1 cellular context compared by ENCODE assay signal in genomic region chr14:54565236-54566151, GRCh38.
TF ChIP-seq lines count a peak whose summit lies in the region.

No MANE protein-coding gene starts in this region.

TF ChIP-seq in WTC11, 78 proteins besides CTCF, POLR2A, EP300 and RAD21 (continued from another document and continues in another):
- TF ChIP-seq E2F4 (CRISPR knock-in tag; IDR thresholded peaks at IDR 0.05; ENCODE audit: borderline replicate concordance, low read depth): no peak
- no peak for TF ChIP-seq NFATC4 (CRISPR knock-in tag; IDR thresholded peaks at IDR 0.05)
- TF ChIP-seq GTF2I (CRISPR knock-in tag; conservative IDR thresholded peaks at IDR 0.05): no peak
- TF ChIP-seq, protein P1, sequence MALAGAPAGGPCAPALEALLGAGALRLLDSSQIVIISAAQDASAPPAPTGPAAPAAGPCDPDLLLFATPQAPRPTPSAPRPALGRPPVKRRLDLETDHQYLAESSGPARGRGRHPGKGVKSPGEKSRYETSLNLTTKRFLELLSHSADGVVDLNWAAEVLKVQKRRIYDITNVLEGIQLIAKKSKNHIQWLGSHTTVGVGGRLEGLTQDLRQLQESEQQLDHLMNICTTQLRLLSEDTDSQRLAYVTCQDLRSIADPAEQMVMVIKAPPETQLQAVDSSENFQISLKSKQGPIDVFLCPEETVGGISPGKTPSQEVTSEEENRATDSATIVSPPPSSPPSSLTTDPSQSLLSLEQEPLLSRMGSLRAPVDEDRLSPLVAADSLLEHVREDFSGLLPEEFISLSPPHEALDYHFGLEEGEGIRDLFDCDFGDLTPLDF (CRISPR knock-in tag; IDR thresholded peaks at IDR 0.05): no peak
- peak; percentile 43; the same call in 1 of the 2 replicates for TF ChIP-seq ETV6 (CRISPR knock-in tag; IDR thresholded peaks at IDR 0.05)
- TF ChIP-seq ZNF263 (CRISPR knock-in tag; IDR thresholded peaks at IDR 0.05; ENCODE audit: low read depth): no peak
- no peak for TF ChIP-seq ATF1 (CRISPR knock-in tag; IDR thresholded peaks at IDR 0.05)
- no peak for TF ChIP-seq ZNF416 (CRISPR knock-in tag; IDR thresholded peaks at IDR 0.05)
- no peak for TF ChIP-seq MLX (CRISPR knock-in tag; IDR thresholded peaks at IDR 0.05)
- no peak for TF ChIP-seq FOXJ3 (CRISPR knock-in tag; IDR thresholded peaks at IDR 0.05; ENCODE audit: borderline replicate concordance)
- TF ChIP-seq SP1 (CRISPR knock-in tag; conservative IDR thresholded peaks at IDR 0.05): peak; percentile 38; the same call in 1 of the 2 replicates
- TF ChIP-seq FOXP4 (CRISPR knock-in tag; IDR thresholded peaks at IDR 0.05): no peak
- TF ChIP-seq TP53 (CRISPR knock-in tag; IDR thresholded peaks at IDR 0.05): 0 out of 2 replicates have a peak, but pooled peaks have one; percentile 52
- no peak; the same call in 1 of the 2 replicates for TF ChIP-seq ZNF219 (CRISPR knock-in tag; IDR thresholded peaks at IDR 0.05; ENCODE audit: borderline replicate concordance)
- TF ChIP-seq, protein P2, sequence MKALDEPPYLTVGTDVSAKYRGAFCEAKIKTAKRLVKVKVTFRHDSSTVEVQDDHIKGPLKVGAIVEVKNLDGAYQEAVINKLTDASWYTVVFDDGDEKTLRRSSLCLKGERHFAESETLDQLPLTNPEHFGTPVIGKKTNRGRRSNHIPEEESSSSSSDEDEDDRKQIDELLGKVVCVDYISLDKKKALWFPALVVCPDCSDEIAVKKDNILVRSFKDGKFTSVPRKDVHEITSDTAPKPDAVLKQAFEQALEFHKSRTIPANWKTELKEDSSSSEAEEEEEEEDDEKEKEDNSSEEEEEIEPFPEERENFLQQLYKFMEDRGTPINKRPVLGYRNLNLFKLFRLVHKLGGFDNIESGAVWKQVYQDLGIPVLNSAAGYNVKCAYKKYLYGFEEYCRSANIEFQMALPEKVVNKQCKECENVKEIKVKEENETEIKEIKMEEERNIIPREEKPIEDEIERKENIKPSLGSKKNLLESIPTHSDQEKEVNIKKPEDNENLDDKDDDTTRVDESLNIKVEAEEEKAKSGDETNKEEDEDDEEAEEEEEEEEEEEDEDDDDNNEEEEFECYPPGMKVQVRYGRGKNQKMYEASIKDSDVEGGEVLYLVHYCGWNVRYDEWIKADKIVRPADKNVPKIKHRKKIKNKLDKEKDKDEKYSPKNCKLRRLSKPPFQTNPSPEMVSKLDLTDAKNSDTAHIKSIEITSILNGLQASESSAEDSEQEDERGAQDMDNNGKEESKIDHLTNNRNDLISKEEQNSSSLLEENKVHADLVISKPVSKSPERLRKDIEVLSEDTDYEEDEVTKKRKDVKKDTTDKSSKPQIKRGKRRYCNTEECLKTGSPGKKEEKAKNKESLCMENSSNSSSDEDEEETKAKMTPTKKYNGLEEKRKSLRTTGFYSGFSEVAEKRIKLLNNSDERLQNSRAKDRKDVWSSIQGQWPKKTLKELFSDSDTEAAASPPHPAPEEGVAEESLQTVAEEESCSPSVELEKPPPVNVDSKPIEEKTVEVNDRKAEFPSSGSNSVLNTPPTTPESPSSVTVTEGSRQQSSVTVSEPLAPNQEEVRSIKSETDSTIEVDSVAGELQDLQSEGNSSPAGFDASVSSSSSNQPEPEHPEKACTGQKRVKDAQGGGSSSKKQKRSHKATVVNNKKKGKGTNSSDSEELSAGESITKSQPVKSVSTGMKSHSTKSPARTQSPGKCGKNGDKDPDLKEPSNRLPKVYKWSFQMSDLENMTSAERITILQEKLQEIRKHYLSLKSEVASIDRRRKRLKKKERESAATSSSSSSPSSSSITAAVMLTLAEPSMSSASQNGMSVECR (CRISPR knock-in tag; IDR thresholded peaks at IDR 0.05; ENCODE audit: borderline replicate concordance): peak; percentile 96
- no peak for TF ChIP-seq ZBTB43 (CRISPR knock-in tag; IDR thresholded peaks at IDR 0.05)
- TF ChIP-seq CBFB (CRISPR knock-in tag; IDR thresholded peaks at IDR 0.05; ENCODE audit: low read depth): no peak
- TF ChIP-seq, protein P3, sequence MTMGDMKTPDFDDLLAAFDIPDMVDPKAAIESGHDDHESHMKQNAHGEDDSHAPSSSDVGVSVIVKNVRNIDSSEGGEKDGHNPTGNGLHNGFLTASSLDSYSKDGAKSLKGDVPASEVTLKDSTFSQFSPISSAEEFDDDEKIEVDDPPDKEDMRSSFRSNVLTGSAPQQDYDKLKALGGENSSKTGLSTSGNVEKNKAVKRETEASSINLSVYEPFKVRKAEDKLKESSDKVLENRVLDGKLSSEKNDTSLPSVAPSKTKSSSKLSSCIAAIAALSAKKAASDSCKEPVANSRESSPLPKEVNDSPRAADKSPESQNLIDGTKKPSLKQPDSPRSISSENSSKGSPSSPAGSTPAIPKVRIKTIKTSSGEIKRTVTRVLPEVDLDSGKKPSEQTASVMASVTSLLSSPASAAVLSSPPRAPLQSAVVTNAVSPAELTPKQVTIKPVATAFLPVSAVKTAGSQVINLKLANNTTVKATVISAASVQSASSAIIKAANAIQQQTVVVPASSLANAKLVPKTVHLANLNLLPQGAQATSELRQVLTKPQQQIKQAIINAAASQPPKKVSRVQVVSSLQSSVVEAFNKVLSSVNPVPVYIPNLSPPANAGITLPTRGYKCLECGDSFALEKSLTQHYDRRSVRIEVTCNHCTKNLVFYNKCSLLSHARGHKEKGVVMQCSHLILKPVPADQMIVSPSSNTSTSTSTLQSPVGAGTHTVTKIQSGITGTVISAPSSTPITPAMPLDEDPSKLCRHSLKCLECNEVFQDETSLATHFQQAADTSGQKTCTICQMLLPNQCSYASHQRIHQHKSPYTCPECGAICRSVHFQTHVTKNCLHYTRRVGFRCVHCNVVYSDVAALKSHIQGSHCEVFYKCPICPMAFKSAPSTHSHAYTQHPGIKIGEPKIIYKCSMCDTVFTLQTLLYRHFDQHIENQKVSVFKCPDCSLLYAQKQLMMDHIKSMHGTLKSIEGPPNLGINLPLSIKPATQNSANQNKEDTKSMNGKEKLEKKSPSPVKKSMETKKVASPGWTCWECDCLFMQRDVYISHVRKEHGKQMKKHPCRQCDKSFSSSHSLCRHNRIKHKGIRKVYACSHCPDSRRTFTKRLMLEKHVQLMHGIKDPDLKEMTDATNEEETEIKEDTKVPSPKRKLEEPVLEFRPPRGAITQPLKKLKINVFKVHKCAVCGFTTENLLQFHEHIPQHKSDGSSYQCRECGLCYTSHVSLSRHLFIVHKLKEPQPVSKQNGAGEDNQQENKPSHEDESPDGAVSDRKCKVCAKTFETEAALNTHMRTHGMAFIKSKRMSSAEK (CRISPR knock-in tag; IDR thresholded peaks at IDR 0.05; ENCODE audit: borderline replicate concordance): no peak
- TF ChIP-seq RORB (CRISPR knock-in tag; IDR thresholded peaks at IDR 0.05): no peak
- peak; percentile 5; the same call in 1 of the 2 replicates for TF ChIP-seq ZNF423 (CRISPR knock-in tag; IDR thresholded peaks at IDR 0.05)
- TF ChIP-seq NR3C1 (CRISPR knock-in tag; conservative IDR thresholded peaks at IDR 0.05; ENCODE audit: low read depth): no peak
- TF ChIP-seq, protein P4, sequence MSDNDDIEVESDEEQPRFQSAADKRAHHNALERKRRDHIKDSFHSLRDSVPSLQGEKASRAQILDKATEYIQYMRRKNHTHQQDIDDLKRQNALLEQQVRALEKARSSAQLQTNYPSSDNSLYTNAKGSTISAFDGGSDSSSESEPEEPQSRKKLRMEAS (CRISPR knock-in tag; IDR thresholded peaks at IDR 0.05): peak; percentile 88
- no peak; the same call in 1 of the 2 replicates for TF ChIP-seq NR2C2 (CRISPR knock-in tag; IDR thresholded peaks at IDR 0.05)
- no peak for TF ChIP-seq NR1H2 (CRISPR knock-in tag; IDR thresholded peaks at IDR 0.05)
- peak; percentile 90 for TF ChIP-seq GABPB1 (CRISPR knock-in tag; IDR thresholded peaks at IDR 0.05)
- TF ChIP-seq OVOL2 (CRISPR knock-in tag; IDR thresholded peaks at IDR 0.05; ENCODE audit: borderline replicate concordance): no peak
- TF ChIP-seq GRHL2 (CRISPR knock-in tag; IDR thresholded peaks at IDR 0.05; ENCODE audit: insufficient replicate concordance, severe bottlenecking): no peak
- TF ChIP-seq PRDM15 (CRISPR knock-in tag; IDR thresholded peaks at IDR 0.05): no peak
- TF ChIP-seq ATF3 (CRISPR knock-in tag; conservative IDR thresholded peaks at IDR 0.05): no peak
- no peak for TF ChIP-seq ZNF671 (CRISPR knock-in tag; IDR thresholded peaks at IDR 0.05)
- TF ChIP-seq JAZF1 (CRISPR knock-in tag; IDR thresholded peaks at IDR 0.05): no peak
- no peak for TF ChIP-seq ZNF317 (CRISPR knock-in tag; IDR thresholded peaks at IDR 0.05; ENCODE audit: borderline replicate concordance, low read depth)
- no peak for TF ChIP-seq ZNF512 (CRISPR knock-in tag; IDR thresholded peaks at IDR 0.05; ENCODE audit: borderline replicate concordance)
- TF ChIP-seq MYBL2 (CRISPR knock-in tag; IDR thresholded peaks at IDR 0.05): no peak; the same call in 1 of the 2 replicates
- no peak for TF ChIP-seq SMAD4 (CRISPR knock-in tag; IDR thresholded peaks at IDR 0.05)
- TF ChIP-seq CREB1 (CRISPR knock-in tag; IDR thresholded peaks at IDR 0.05): no peak
